Comparison of ENCODE assay signal across 22 cellular contexts in genomic region chr9:90860382-90860781, GRCh38. TPM values are rescaled to one million over a fixed set of nuclear protein-coding genes. Genes with fewer than 3 reads are reported as not detected.
"Had no signal": no experiment of that assay in that cellular context is flagged by ENCODE, and none has a peak within 500 bp of the region (broad histone marks: within the 10 kb centered on the region; RNA-seq: fewer than 3 reads in every experiment).

No MANE protein-coding gene starts in this region.

- H3K27me3 Mint-ChIP-seq: stimulated activated naive CD8-positive, alpha-beta T cell treated with anti-CD3 and anti-CD28 coated beads, Interleukin-15, Interleukin-2, amounts not matched to agents 100 ng/mL and 50 ng/mL, for 24 hours had no signal

- H3K4me3 Mint-ChIP-seq: activated CD4-positive, alpha-beta memory T cell treated with anti-CD3 and anti-CD28 coated beads, Interleukin-2, amount 10 ng/mL, durations not matched to agents 7 days and 5 days; central memory CD8-positive, alpha-beta T cell; neural crest cell; stimulated activated naive CD8-positive, alpha-beta T cell treated with anti-CD3 and anti-CD28 coated beads, Interleukin-15, Interleukin-2, amounts not matched to agents 100 ng/mL and 50 ng/mL, for 24 hours; T-helper 2 cell treated with Interferon-gamma antibody and Interleukin-4, amounts not matched to agents 5 μg/mL and 100 μg/mL, for 36 hours had no signal

- H3K27me3 ChIP-seq: ascending aorta, colonic mucosa, foreskin keratinocyte, hepatocyte, ovary, tibial nerve had no signal

- DNase-seq: activated CD4-positive, alpha-beta memory T cell treated with anti-CD3 and anti-CD28 coated beads, Interleukin-2, amount 10 ng/mL, durations not matched to agents 7 days and 5 days; activated CD4-positive, alpha-beta T cell treated with anti-CD3 and anti-CD28 coated beads for 48 hours; activated CD4-positive, CD25-positive, alpha-beta regulatory T cell; activated effector memory CD4-positive, alpha-beta T cell treated with Interleukin-2 at 50 U/mL for 16 hours; activated naive CD4-positive, alpha-beta T cell treated with anti-CD3 and anti-CD28 coated beads, Interleukin-2, amount 50 U/mL, for 16 hours; activated T-cell treated with anti-CD3 and anti-CD28 coated beads, Interleukin-2, amount 50 U/mL, for 48 hours; colonic mucosa; foreskin keratinocyte; lower lobe of right lung; midbrain; ovary; psoas muscle; right cardiac atrium; stimulated activated CD4-positive, alpha-beta T cell treated with anti-CD3 and anti-CD28 coated beads, Interleukin-2, amount 100 ng/mL, for 24 hours had no signal

- H3K36me3 ChIP-seq: ascending aorta, colonic mucosa, ovary had no signal

- H3K9me3 Mint-ChIP-seq: activated CD4-positive, alpha-beta memory T cell treated with anti-CD3 and anti-CD28 coated beads, Interleukin-2, amount 10 ng/mL, durations not matched to agents 7 days and 5 days; central memory CD8-positive, alpha-beta T cell; neural crest cell; stimulated activated naive CD8-positive, alpha-beta T cell treated with anti-CD3 and anti-CD28 coated beads, Interleukin-15, Interleukin-2, amounts not matched to agents 100 ng/mL and 50 ng/mL, for 24 hours; T-helper 2 cell treated with Interferon-gamma antibody and Interleukin-4, amounts not matched to agents 5 μg/mL and 100 μg/mL, for 36 hours had no signal

- H3K4me3 ChIP-seq: ascending aorta, colonic mucosa, hepatocyte, lower lobe of right lung, ovary, psoas muscle, tibial nerve had no signal

- H3K27ac Mint-ChIP-seq: activated CD4-positive, alpha-beta memory T cell treated with anti-CD3 and anti-CD28 coated beads, Interleukin-2, amount 10 ng/mL, durations not matched to agents 7 days and 5 days; stimulated activated naive CD8-positive, alpha-beta T cell treated with anti-CD3 and anti-CD28 coated beads, Interleukin-15, Interleukin-2, amounts not matched to agents 100 ng/mL and 50 ng/mL, for 24 hours; T-helper 2 cell treated with Interferon-gamma antibody and Interleukin-4, amounts not matched to agents 5 μg/mL and 100 μg/mL, for 36 hours had no signal

- H3K27ac ChIP-seq: ascending aorta, colonic mucosa, foreskin keratinocyte, hepatocyte, lower lobe of right lung, ovary, psoas muscle, tibial nerve had no signal

- ATAC-seq: psoas muscle, right cardiac atrium had no signal

- H3K4me1 ChIP-seq: ascending aorta, colonic mucosa, foreskin keratinocyte, psoas muscle, tibial nerve had no signal

- H3K9me3 ChIP-seq: ascending aorta, colonic mucosa, lower lobe of right lung, ovary, psoas muscle, tibial nerve had no signal

RNA-seq across cellular contexts. Expression of gene SYK, which starts 58.8 kb away (rescaled TPM):
- total RNA-seq: activated CD4-positive, alpha-beta memory T cell treated with anti-CD3 and anti-CD28 coated beads, Interleukin-2, amount 10 ng/mL, durations not matched to agents 7 days and 5 days; fibroblast of lung had no signal
- polyA plus RNA-seq: fibroblast of lung had no signal
